In genomic region chr20:35652641-35653429, GRCh38 we compare ENCODE assay signal across 35 cellular contexts. TPM values are rescaled to one million over a fixed set of nuclear protein-coding genes. Genes with fewer than 3 reads are reported as not detected.
DNase-seq lines count a peak whose midpoint lies in the region; ATAC-seq, FAIRE-seq and TF ChIP-seq lines count a peak whose summit lies in the region.
"Had no signal": no experiment of that assay in that cellular context is flagged by ENCODE, and none has a peak within 500 bp of the region (broad histone marks: within the 10 kb centered on the region; RNA-seq: fewer than 3 reads in every experiment).

No MANE protein-coding gene starts in this region.

- peaks cover 14% of the 10 kb centered on the region; the same call in 2 of the 3 replicates for H3K36me3 Mint-ChIP-seq in GM23338 (ENCODE audit: low read depth)
- H3K36me3 Mint-ChIP-seq in natural killer cell: no peaks in the 10 kb centered on the region

- no peaks in the 10 kb centered on the region for H3K9me3 ChIP-seq in A549
- no peaks in the 10 kb centered on the region for H3K9me3 ChIP-seq in MG63
- H3K9me3 ChIP-seq: suprapubic skin had no signal

- H3K27ac ChIP-seq in A549: no peak overlapping the region
- no peak overlapping the region for H3K27ac ChIP-seq in GM23338 (ENCODE audit: low read depth)
- H3K27ac ChIP-seq: neural progenitor cell, parathyroid adenoma, suprapubic skin had no signal

- no peak for DNase-seq in A549 (ENCODE audit: low read depth in 1 of 2, low spot score in 1 of 2)
- peak; percentile 47 for DNase-seq in GM23338 (ENCODE audit: low spot score)
- DNase-seq in natural killer cell: no peak
- no peak for DNase-seq in MG63
- DNase-seq: activated CD4-positive, alpha-beta T cell treated with anti-CD3 and anti-CD28 coated beads, Interleukin-2, amount 50 U/mL, for 4 hours; activated naive CD4-positive, alpha-beta T cell treated with Interleukin-2 at 50 U/mL for 16 hours; AML-193; caudate nucleus; CD4-positive, CD25-positive, alpha-beta regulatory T cell; cortex of kidney; DMS79 treated with DMSO at 0.1 percent for 48 hours; effector memory CD8-positive, alpha-beta T cell; foreskin fibroblast; H9; Karpas-422; mesenchymal stem cell; MV-4-11; NCI-H1436 treated with DMSO at 0.1 percent for 48 hours; NCI-H226; NCI-H526 treated with DMSO at 0.1 percent for 48 hours; PC-3; retina; Right ventricle myocardium superior; small intestine; stimulated activated naive CD4-positive, alpha-beta T cell treated with Interleukin-2 at 50 U/mL for 16 hours; T-helper 17 cell had no signal

- H2AFZ ChIP-seq in GM23338: no peak overlapping the region
- H2AFZ ChIP-seq: neural progenitor cell, parathyroid adenoma had no signal

- POLR2A ChIA-PET in A549 (lab: Yijun Ruan, JAX): no interaction called here

- H3K4me1 Mint-ChIP-seq in GM23338: peaks cover 5% of the 10 kb centered on the region; the same call in 2 of the 3 replicates
- H3K4me1 Mint-ChIP-seq in natural killer cell: peaks cover 51 to 52% of the 10 kb centered on the region in 2 donors
- H3K4me1 Mint-ChIP-seq: neural progenitor cell had no signal

- H3K4me3 ChIP-seq in A549 (no peak overlapping the region), GM23338 (no peak overlapping the region), MG63 (no peak overlapping the region)
- H3K4me3 ChIP-seq: neural progenitor cell, suprapubic skin had no signal

- H3K4me1 ChIP-seq in A549 (no peaks in the 10 kb centered on the region; the same call in 2 of the 3 replicates), GM23338 (ENCODE audit: insufficient read depth) (peaks cover 5% of the 10 kb centered on the region)
- H3K4me1 ChIP-seq: neural progenitor cell had no signal

- CTCF ChIA-PET in A549 (lab: Yijun Ruan, JAX): interaction anchor here (1.0 to 2.3 kb wide), 3 partner anchors 33 to 153 kb away, joined by 3 to 8 read pairs (median 3); no protein-coding TSS in a partner anchor

- peaks cover 86% of the 10 kb centered on the region for H4K20me1 ChIP-seq in GM23338 (replicated peaks; ENCODE audit: insufficient read depth)

- no peak for TF ChIP-seq CTCF in A549 (IDR thresholded peaks at IDR 0.05)
- TF ChIP-seq CTCF in GM23338 (conservative IDR thresholded peaks at IDR 0.05; ENCODE audit: low read depth in 2 of 2): no peak
- no peak for TF ChIP-seq CTCF in natural killer cell (IDR thresholded peaks at IDR 0.05)

- no peaks in the 10 kb centered on the region for H3K9me3 Mint-ChIP-seq in GM23338
- H3K9me3 Mint-ChIP-seq in natural killer cell: no peaks in the 10 kb centered on the region
- H3K9me3 Mint-ChIP-seq: activated T-helper 1 cell treated with anti-CD3 and anti-CD28 coated beads, Interleukin-12 subunit alpha, Interleukin-12 subunit beta, Interleukin-2, Interleukin-4 antibody, amounts not matched to agents 30 ng/mL and 10 ng/mL and 1 ng/mL, durations not matched to agents 14 hours and 24 hours and 36 hours; CD4-positive, CD25-positive, alpha-beta regulatory T cell; effector memory CD8-positive, alpha-beta T cell; H9 had no signal

- no peak for TF ChIP-seq RAD21 in A549 (conservative IDR thresholded peaks at IDR 0.05 in 1 of 2, IDR thresholded peaks at IDR 0.05 in 1 of 2)

- no peak for TF ChIP-seq POLR2A in A549 (IDR thresholded peaks at IDR 0.05; ENCODE audit: low read length)

- H3K79me2 ChIP-seq in GM23338 (replicated peaks; ENCODE audit: insufficient read depth): peaks cover 100% of the 10 kb centered on the region

- H3K36me3 ChIP-seq in GM23338 (ENCODE audit: insufficient read depth) (peaks cover 11% of the 10 kb centered on the region), MG63 (peaks cover 83% of the 10 kb centered on the region)

- no peaks in the 10 kb centered on the region for H3K27me3 ChIP-seq in GM23338 (ENCODE audit: insufficient read depth)
- no peaks in the 10 kb centered on the region for H3K27me3 ChIP-seq in MG63
- H3K27me3 ChIP-seq: neural progenitor cell, suprapubic skin had no signal

- H3K27ac Mint-ChIP-seq in GM23338 (no peak overlapping the region), natural killer cell (no peak overlapping the region)
- H3K27ac Mint-ChIP-seq: activated T-helper 1 cell treated with anti-CD3 and anti-CD28 coated beads, Interleukin-12 subunit alpha, Interleukin-12 subunit beta, Interleukin-2, Interleukin-4 antibody, amounts not matched to agents 30 ng/mL and 10 ng/mL and 1 ng/mL, durations not matched to agents 14 hours and 24 hours and 36 hours; effector memory CD8-positive, alpha-beta T cell; H9; neural progenitor cell; T-helper 17 cell had no signal

- H3K9me2 ChIP-seq in GM23338 (ENCODE audit: insufficient read depth): no peaks in the 10 kb centered on the region

- WGBS in A549 (ENCODE audit: missing lambda C conversion rate): 96% methylated on average over 13 of the region's 13 CpGs

- intact Hi-C loops in natural killer cell (cut with micrococcal nuclease): no loop called here

- H3K4me3 Mint-ChIP-seq in GM23338: no peak overlapping the region
- H3K4me3 Mint-ChIP-seq in natural killer cell: no peak overlapping the region
- H3K4me3 Mint-ChIP-seq: activated T-helper 1 cell treated with anti-CD3 and anti-CD28 coated beads, Interleukin-12 subunit alpha, Interleukin-12 subunit beta, Interleukin-2, Interleukin-4 antibody, amounts not matched to agents 30 ng/mL and 10 ng/mL and 1 ng/mL, durations not matched to agents 14 hours and 24 hours and 36 hours; CD4-positive, CD25-positive, alpha-beta regulatory T cell; effector memory CD8-positive, alpha-beta T cell; H9; neural progenitor cell; T-helper 17 cell had no signal

- H3K27me3 Mint-ChIP-seq in GM23338 (ENCODE audit: insufficient read depth, low read depth, poor library complexity): no peaks in the 10 kb centered on the region
- H3K27me3 Mint-ChIP-seq in natural killer cell (ENCODE audit: low read depth in 2 of 2): no peaks in the 10 kb centered on the region
- H3K27me3 Mint-ChIP-seq: CD4-positive, CD25-positive, alpha-beta regulatory T cell; effector memory CD8-positive, alpha-beta T cell; T-helper 17 cell had no signal

- no peak for TF ChIP-seq EP300 in A549 (IDR thresholded peaks at IDR 0.05)

- no peak for FAIRE-seq in A549 (lab: Jason Lieb, UNC)
- FAIRE-seq: small intestine, TTC549, urothelium cell line had no signal

- no peak overlapping the region for H3K4me2 ChIP-seq in A549
- no peak overlapping the region for H3K4me2 ChIP-seq in GM23338
- H3K4me2 ChIP-seq: neural progenitor cell had no signal

- peak; percentile 47 to 50; a peak in 4 of 6 replicates for ATAC-seq in A549
- ATAC-seq in GM23338: peak; percentile 66
- peak; percentile 37 for ATAC-seq in esophagus mucosa
- no peak for ATAC-seq in natural killer cell
- no peak for ATAC-seq in GM19452 (IDR thresholded peaks at IDR 0.05; ENCODE audit: unreplicated experiment)
- ATAC-seq: activated CD4-positive, CD25-positive, alpha-beta regulatory T cell treated with anti-CD3 and anti-CD28 coated beads, Interleukin-2, amount 50 U/mL, for 24 hours; effector memory CD8-positive, alpha-beta T cell; T-helper 17 cell had no signal

- 0 out of 2 replicates have a peak, but pooled peaks cover 5% of the 10 kb centered on the region for H3F3A ChIP-seq in GM23338 (replicated peaks; ENCODE audit: low read depth)

RNA-seq across cellular contexts. Expression of gene CPNE1, which starts 11.9 kb away (rescaled TPM):
- polyA plus RNA-seq in A549 (2011; rRNA removed): 180 and 199 TPM in 2 replicates
- polyA plus RNA-seq in A549 (2012; cell fraction: cytosol; rRNA removed): 293 and 348 TPM in 2 replicates
- polyA plus RNA-seq in A549 (2012; cell fraction: nucleus; rRNA removed): 558 and 578 TPM in 2 replicates
- polyA plus RNA-seq in A549 (2017; fragmentation: RNase III; extraction: RNeasy Plus Mini Kit Qiagen cat#74134 plus additional on column Dnase treatment): 210 to 244 TPM (median 239 TPM) in 3 replicates
- 200 and 245 TPM in 2 replicates for polyA minus RNA-seq in A549 (2011; rRNA and poly(A)+ RNA removed)
- total RNA-seq in GM23338 (2014; rRNA removed; shearing (Covaris generic)): 158 and 189 TPM in 2 replicates
- 196 and 221 TPM in 2 replicates for polyA plus RNA-seq in GM23338 (2016; fragmentation: Nextera tagmentation; extraction: Ambion mirVana)
- 130 TPM for total RNA-seq in esophagus mucosa
- 100 to 1,000 TPM; 298 to 342 (median 334) TPM for total RNA-seq in natural killer cell
- 284 and 335 TPM in 2 replicates for total RNA-seq in MG63 (2014; rRNA removed; shearing (Covaris generic); ENCODE audit: low replicate concordance)

RNA-seq across cellular contexts. Expression of gene RBM12, which starts 11.9 kb away (rescaled TPM):
- polyA plus RNA-seq in A549 (2011; rRNA removed): 92.9 and 119 TPM in 2 replicates
- polyA plus RNA-seq in A549 (2012; cell fraction: cytosol; rRNA removed): 41.1 and 47.6 TPM in 2 replicates
- 84.2 and 93.7 TPM in 2 replicates for polyA plus RNA-seq in A549 (2012; cell fraction: nucleus; rRNA removed)
- 49.0 to 50.9 TPM (median 49.9 TPM) in 3 replicates for polyA plus RNA-seq in A549 (2017; fragmentation: RNase III; extraction: RNeasy Plus Mini Kit Qiagen cat#74134 plus additional on column Dnase treatment)
- polyA minus RNA-seq in A549 (2011; rRNA and poly(A)+ RNA removed): 174 and 209 TPM in 2 replicates
- total RNA-seq in GM23338 (2014; rRNA removed; shearing (Covaris generic)): 81.3 and 82.2 TPM in 2 replicates
- polyA plus RNA-seq in GM23338 (2016; fragmentation: Nextera tagmentation; extraction: Ambion mirVana): 21.0 and 22.3 TPM in 2 replicates
- total RNA-seq in esophagus mucosa: 58.0 TPM
- 100 to 1,000 TPM in 1 of 3 donors, 10 to 100 TPM in 2; 80.9 to 112 (median 89.4) TPM for total RNA-seq in natural killer cell
- total RNA-seq in MG63 (2014; rRNA removed; shearing (Covaris generic); ENCODE audit: low replicate concordance): 42.9 and 54.6 TPM in 2 replicates

RNA-seq across cellular contexts. Expression of gene SPAG4, which starts 37.2 kb away (rescaled TPM):
- polyA plus RNA-seq in A549 (2011; rRNA removed) (5.0 and 7.9 TPM in 2 replicates), A549 (2017; fragmentation: RNase III; extraction: RNeasy Plus Mini Kit Qiagen cat#74134 plus additional on column Dnase treatment) (2.6 to 4.6 TPM (median 4.4 TPM) in 3 replicates), GM23338 (2016; fragmentation: Nextera tagmentation; extraction: Ambion mirVana) (2.9 and 3.8 TPM in 2 replicates)
- 4.4 TPM in 2 replicates for polyA plus RNA-seq in A549 (2012; cell fraction: cytosol; rRNA removed)
- 13.1 and 16.5 TPM in 2 replicates for polyA plus RNA-seq in A549 (2012; cell fraction: nucleus; rRNA removed)
- polyA minus RNA-seq in A549 (2011; rRNA and poly(A)+ RNA removed): 3.2 and 7.2 TPM in 2 replicates
- 0.39 and 2.7 TPM in 2 replicates for total RNA-seq in GM23338 (2014; rRNA removed; shearing (Covaris generic))
- total RNA-seq in esophagus mucosa (3.3 TPM), natural killer cell (10 to 100 TPM; 11.2 to 16.2 (median 11.9) TPM)
- total RNA-seq in MG63 (2014; rRNA removed; shearing (Covaris generic); ENCODE audit: low replicate concordance): 0.47 and 1.4 TPM in 2 replicates

RNA-seq across cellular contexts. Expression of gene NFS1, which starts 46.3 kb away (rescaled TPM):
- polyA plus RNA-seq in A549 (2011; rRNA removed) (50.5 and 72.0 TPM in 2 replicates), A549 (2017; fragmentation: RNase III; extraction: RNeasy Plus Mini Kit Qiagen cat#74134 plus additional on column Dnase treatment) (39.2 to 44.0 TPM (median 39.5 TPM) in 3 replicates), GM23338 (2016; fragmentation: Nextera tagmentation; extraction: Ambion mirVana) (19.7 and 22.8 TPM in 2 replicates)
- 69.8 and 103 TPM in 2 replicates for polyA plus RNA-seq in A549 (2012; cell fraction: cytosol; rRNA removed)
- polyA plus RNA-seq in A549 (2012; cell fraction: nucleus; rRNA removed): 47.8 and 55.9 TPM in 2 replicates
- 29.8 and 35.3 TPM in 2 replicates for polyA minus RNA-seq in A549 (2011; rRNA and poly(A)+ RNA removed)
- 35.7 and 45.9 TPM in 2 replicates for total RNA-seq in GM23338 (2014; rRNA removed; shearing (Covaris generic))
- total RNA-seq in esophagus mucosa (25.1 TPM), natural killer cell (10 to 100 TPM; 11.3 to 20.8 (median 16.0) TPM)
- total RNA-seq in MG63 (2014; rRNA removed; shearing (Covaris generic); ENCODE audit: low replicate concordance): 94.3 and 130 TPM in 2 replicates

RNA-seq across cellular contexts. Expression of gene ROMO1, which starts 46.4 kb away (rescaled TPM):
- 201 and 204 TPM in 2 replicates for polyA plus RNA-seq in A549 (2011; rRNA removed)
- polyA plus RNA-seq in A549 (2012; cell fraction: cytosol; rRNA removed): 974 and 1,231 TPM in 2 replicates
- polyA plus RNA-seq in A549 (2012; cell fraction: nucleus; rRNA removed): 655 and 1,009 TPM in 2 replicates
- 365 to 430 TPM (median 425 TPM) in 3 replicates for polyA plus RNA-seq in A549 (2017; fragmentation: RNase III; extraction: RNeasy Plus Mini Kit Qiagen cat#74134 plus additional on column Dnase treatment)
- polyA minus RNA-seq in A549 (2011; rRNA and poly(A)+ RNA removed): 20.8 and 23.3 TPM in 2 replicates
- 127 and 152 TPM in 2 replicates for total RNA-seq in GM23338 (2014; rRNA removed; shearing (Covaris generic))
- 881 and 947 TPM in 2 replicates for polyA plus RNA-seq in GM23338 (2016; fragmentation: Nextera tagmentation; extraction: Ambion mirVana)
- total RNA-seq in esophagus mucosa: 136 TPM
- total RNA-seq in natural killer cell: 10 to 100 TPM; 38.3 to 49.7 (median 40.5) TPM
- 143 and 318 TPM in 2 replicates for total RNA-seq in MG63 (2014; rRNA removed; shearing (Covaris generic); ENCODE audit: low replicate concordance)

Comparison
In these comparisons a context has a peak if more than half of its experiments do, and no peak if none do; other contexts are left out.
1. ATAC-seq: peak in A549 (2 of 2), GM23338 (single experiment) and esophagus mucosa (single experiment); none in natural killer cell (0 of 3) and GM19452 (single experiment).